ENCODE assay signal across 21 cellular contexts in the genomic region with DNA sequence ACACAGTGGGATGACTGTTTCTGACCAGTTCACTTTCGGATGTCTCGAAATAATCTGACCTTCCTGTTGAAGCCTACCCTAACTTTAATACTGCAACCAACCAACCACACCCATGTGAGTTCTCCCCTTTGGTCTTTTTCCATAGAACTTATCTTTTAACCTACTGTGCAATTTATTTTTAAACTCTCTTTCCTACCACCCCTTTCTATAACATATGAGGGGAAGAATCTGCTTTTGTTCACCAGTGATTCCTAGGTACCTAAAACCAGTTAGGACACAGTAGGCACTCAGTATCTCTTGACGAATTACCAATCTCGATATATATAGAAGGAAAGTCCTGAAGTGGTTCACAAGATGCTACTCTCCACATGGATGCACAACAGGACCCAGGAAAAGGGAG. TPM values are rescaled to one million over a fixed set of nuclear protein-coding genes. Genes with fewer than 3 reads are reported as not detected.
DNase-seq lines count a peak whose midpoint lies in the region; ATAC-seq and TF ChIP-seq lines count a peak whose summit lies in the region.
"Had no signal": no experiment of that assay in that cellular context is flagged by ENCODE, and none has a peak within 500 bp of the region (broad histone marks: within the 10 kb centered on the region; RNA-seq: fewer than 3 reads in every experiment).

No MANE protein-coding gene starts in this region.

- H3K27me3 Mint-ChIP-seq in activated T-cell treated with anti-CD3 and anti-CD28 coated beads, Interleukin-2, amount 50 U/mL, for 24 hours = no peaks in the 10 kb centered on the region
- no peaks in the 10 kb centered on the region for H3K27me3 Mint-ChIP-seq in activated T-cell treated with anti-CD3 and anti-CD28 coated beads, Interleukin-2, amount 50 U/mL, for 72 hours (ENCODE audit: low read depth)
- no peaks in the 10 kb centered on the region for H3K27me3 Mint-ChIP-seq in natural killer cell (ENCODE audit: low read depth in 2 of 2)
- no peaks in the 10 kb centered on the region for H3K27me3 Mint-ChIP-seq in natural killer cell treated with Interleukin-12 subunit alpha and Interleukin-12 subunit beta and Interleukin-15 and Interleukin-18, amount 100 ng/mL, for 72 hours
- H3K27me3 Mint-ChIP-seq in activated T-helper 17 cell treated with anti-CD3 and anti-CD28 coated beads, Interleukin-2, amount 50 U/mL, for 72 hours = no peaks in the 10 kb centered on the region
- H3K27me3 Mint-ChIP-seq: CD4-positive, alpha-beta memory T cell had no signal

- WGBS in prostate gland = 92% methylated on average over 4 of the region's 4 CpGs
- WGBS in transverse colon (ENCODE audit: low coverage in 1 of 2), 2 donors = 95 to 97% methylated on average over 3 to 4 of the region's 4 CpGs

- peaks cover 49% of the 10 kb centered on the region for H3K36me3 Mint-ChIP-seq in activated T-cell treated with anti-CD3 and anti-CD28 coated beads, Interleukin-2, amount 50 U/mL, for 24 hours (ENCODE audit: low read depth)
- peaks cover 5 to 22% of the 10 kb centered on the region in 2 donors for H3K36me3 Mint-ChIP-seq in activated T-cell treated with anti-CD3 and anti-CD28 coated beads, Interleukin-2, amount 50 U/mL, for 72 hours (ENCODE audit: insufficient read depth in 2 of 2)
- H3K36me3 Mint-ChIP-seq in natural killer cell = no peaks in the 10 kb centered on the region
- peaks cover 20% of the 10 kb centered on the region for H3K36me3 Mint-ChIP-seq in natural killer cell treated with Interleukin-12 subunit alpha and Interleukin-12 subunit beta and Interleukin-15 and Interleukin-18, amount 100 ng/mL, for 72 hours
- H3K36me3 Mint-ChIP-seq in activated T-helper 17 cell treated with anti-CD3 and anti-CD28 coated beads, Interleukin-2, amount 50 U/mL, for 72 hours (ENCODE audit: low read depth) = peaks cover 54% of the 10 kb centered on the region

- H3K4me1 Mint-ChIP-seq in activated T-cell treated with anti-CD3 and anti-CD28 coated beads, Interleukin-2, amount 50 U/mL, for 24 hours (ENCODE audit: low read depth) = peaks cover 18% of the 10 kb centered on the region
- peaks cover 28% of the 10 kb centered on the region for H3K4me1 Mint-ChIP-seq in activated T-cell treated with anti-CD3 and anti-CD28 coated beads, Interleukin-2, amount 50 U/mL, for 72 hours (ENCODE audit: low read depth)
- peaks cover 0 to 8% of the 10 kb centered on the region in 2 donors for H3K4me1 Mint-ChIP-seq in natural killer cell
- peaks cover 0 to 8% of the 10 kb centered on the region in 2 donors for H3K4me1 Mint-ChIP-seq in natural killer cell treated with Interleukin-12 subunit alpha and Interleukin-12 subunit beta and Interleukin-15 and Interleukin-18, amount 100 ng/mL, for 72 hours (ENCODE audit: low read depth in 2 of 2)
- peaks cover 12% of the 10 kb centered on the region for H3K4me1 Mint-ChIP-seq in activated T-helper 17 cell treated with anti-CD3 and anti-CD28 coated beads, Interleukin-2, amount 50 U/mL, for 72 hours

- H3K4me1 ChIP-seq in prostate gland (replicated peaks) (peaks cover 1% of the 10 kb centered on the region), transverse colon (peaks cover 0 to 12% (median 4%) of the 10 kb centered on the region in 4 donors)
- H3K4me1 ChIP-seq: A549 had no signal

- H3K27me3 ChIP-seq in prostate gland (replicated peaks; ENCODE audit: insufficient read depth) (no peaks in the 10 kb centered on the region), transverse colon (no peaks in the 10 kb centered on the region)

- intact Hi-C loops in natural killer cell (cut with micrococcal nuclease) (no loop called here), prostate gland (cut with DNase I) (no loop called here), transverse colon (cut with DNase I; ENCODE audit: low total_unique reads) (no loop called here)

- no peak for TF ChIP-seq EP300 in transverse colon (IDR thresholded peaks at IDR 0.05; ENCODE audit: low read depth)

- TF ChIP-seq CTCF in natural killer cell (IDR thresholded peaks at IDR 0.05) (no peak), prostate gland (IDR thresholded peaks at IDR 0.05) (no peak), transverse colon (IDR thresholded peaks at IDR 0.05) (no peak)

- H3K36me3 ChIP-seq in prostate gland (peaks cover 0 to 3% of the 10 kb centered on the region in 2 donors), transverse colon (peaks cover 0 to 43% (median 17%) of the 10 kb centered on the region in 4 donors)

- in situ Hi-C loops in transverse colon (cut with MboI; ENCODE audit: low pct_ligation_motif_present in 1 of 4, low pct_unique_long_range_greater_than_20kb in 1 of 4, low sequenced_read_pairs in 3 of 4) = no loop called here

- H3K9me3 Mint-ChIP-seq in activated T-cell treated with anti-CD3 and anti-CD28 coated beads, Interleukin-2, amount 50 U/mL, for 24 hours = no peaks in the 10 kb centered on the region
- no peaks in the 10 kb centered on the region for H3K9me3 Mint-ChIP-seq in activated T-cell treated with anti-CD3 and anti-CD28 coated beads, Interleukin-2, amount 50 U/mL, for 72 hours
- H3K9me3 Mint-ChIP-seq in natural killer cell = no peaks in the 10 kb centered on the region
- no peaks in the 10 kb centered on the region for H3K9me3 Mint-ChIP-seq in natural killer cell treated with Interleukin-12 subunit alpha and Interleukin-12 subunit beta and Interleukin-15 and Interleukin-18, amount 100 ng/mL, for 72 hours
- no peaks in the 10 kb centered on the region for H3K9me3 Mint-ChIP-seq in activated T-helper 17 cell treated with anti-CD3 and anti-CD28 coated beads, Interleukin-2, amount 50 U/mL, for 72 hours
- H3K9me3 Mint-ChIP-seq: CD14-positive monocyte; CD4-positive, alpha-beta memory T cell; HFFc6 had no signal

- TF ChIP-seq POLR2A in prostate gland (IDR thresholded peaks at IDR 0.05) = no peak
- TF ChIP-seq POLR2A in transverse colon (IDR thresholded peaks at IDR 0.05) = no peak

- peak overlapping the region; percentile 4 for H3K27ac Mint-ChIP-seq in activated T-cell treated with anti-CD3 and anti-CD28 coated beads, Interleukin-2, amount 50 U/mL, for 24 hours
- H3K27ac Mint-ChIP-seq in activated T-cell treated with anti-CD3 and anti-CD28 coated beads, Interleukin-2, amount 50 U/mL, for 72 hours = no peak overlapping the region
- H3K27ac Mint-ChIP-seq in natural killer cell = peak overlapping the region; percentile 3 to 10
- H3K27ac Mint-ChIP-seq in natural killer cell treated with Interleukin-12 subunit alpha and Interleukin-12 subunit beta and Interleukin-15 and Interleukin-18, amount 100 ng/mL, for 72 hours = no peak overlapping the region
- peak overlapping the region; percentile 1 for H3K27ac Mint-ChIP-seq in activated T-helper 17 cell treated with anti-CD3 and anti-CD28 coated beads, Interleukin-2, amount 50 U/mL, for 72 hours
- H3K27ac Mint-ChIP-seq: HFFc6 had no signal

- ATAC-seq in activated T-cell treated with anti-CD3 and anti-CD28 coated beads, Interleukin-2, amount 50 U/mL, for 72 hours (replicated peaks in 1 of 2) = no peak
- ATAC-seq in natural killer cell = no peak
- no peak for ATAC-seq in natural killer cell treated with Interleukin-12 subunit alpha and Interleukin-12 subunit beta and Interleukin-15 and Interleukin-18, amount 100 ng/mL, for 72 hours
- no peak for ATAC-seq in activated T-helper 17 cell treated with anti-CD3 and anti-CD28 coated beads, Interleukin-2, amount 50 U/mL, for 72 hours (replicated peaks)

- H3K27ac ChIP-seq in prostate gland = no peak overlapping the region
- H3K27ac ChIP-seq in transverse colon = no peak overlapping the region
- H3K27ac ChIP-seq: 22Rv1, A549, HL-60 had no signal

- H3K9me3 ChIP-seq in prostate gland (no peaks in the 10 kb centered on the region), transverse colon (no peaks in the 10 kb centered on the region)
- H3K9me3 ChIP-seq: A549 had no signal

- H3K4me3 Mint-ChIP-seq in activated T-cell treated with anti-CD3 and anti-CD28 coated beads, Interleukin-2, amount 50 U/mL, for 24 hours = no peak overlapping the region
- H3K4me3 Mint-ChIP-seq in activated T-cell treated with anti-CD3 and anti-CD28 coated beads, Interleukin-2, amount 50 U/mL, for 72 hours = no peak overlapping the region
- no peak overlapping the region for H3K4me3 Mint-ChIP-seq in natural killer cell
- H3K4me3 Mint-ChIP-seq in natural killer cell treated with Interleukin-12 subunit alpha and Interleukin-12 subunit beta and Interleukin-15 and Interleukin-18, amount 100 ng/mL, for 72 hours = no peak overlapping the region
- H3K4me3 Mint-ChIP-seq in activated T-helper 17 cell treated with anti-CD3 and anti-CD28 coated beads, Interleukin-2, amount 50 U/mL, for 72 hours = no peak overlapping the region
- H3K4me3 Mint-ChIP-seq: CD14-positive monocyte; CD4-positive, alpha-beta memory T cell; HFFc6 had no signal

- no peak for DNase-seq in activated T-cell treated with anti-CD3 and anti-CD28 coated beads, Interleukin-2, amount 50 U/mL, for 24 hours
- DNase-seq in activated T-cell treated with anti-CD3 and anti-CD28 coated beads, Interleukin-2, amount 50 U/mL, for 72 hours = no peak
- DNase-seq in natural killer cell (no peak), prostate gland (ENCODE audit: low spot score) (no peak), transverse colon (no peak)
- no peak for DNase-seq in natural killer cell treated with Interleukin-12 subunit alpha and Interleukin-12 subunit beta and Interleukin-15 and Interleukin-18, amount 100 ng/mL, for 72 hours (ENCODE audit: low spot score)
- DNase-seq in stimulated activated CD4-positive, alpha-beta T cell treated with anti-CD3 and anti-CD28 coated beads, Interleukin-4, amount 100 ng/mL, for 24 hours = no peak
- DNase-seq: AML-193; Calu3; CD4-positive, alpha-beta memory T cell; DMS79 treated with DMSO at 0.1 percent for 48 hours; GF-D8; GOT3; H7; HFFc6; IMR-90 had no signal

- H3K4me3 ChIP-seq in prostate gland = no peak overlapping the region
- no peak overlapping the region for H3K4me3 ChIP-seq in transverse colon
- H3K4me3 ChIP-seq: A549 had no signal

RNA-seq across cellular contexts. Expression of gene COX7A2, which starts 7.0 kb away (rescaled TPM):
- 100 to 1,000 TPM; 311 to 325 TPM for total RNA-seq in activated T-cell treated with anti-CD3 and anti-CD28 coated beads, Interleukin-2, amount 50 U/mL, for 72 hours
- total RNA-seq in natural killer cell = 100 to 1,000 TPM; 161 to 215 (median 166) TPM
- total RNA-seq in natural killer cell treated with Interleukin-12 subunit alpha and Interleukin-12 subunit beta and Interleukin-15 and Interleukin-18, amount 100 ng/mL, for 72 hours = 100 to 1,000 TPM; 108 to 521 TPM
- total RNA-seq in activated T-helper 17 cell treated with anti-CD3 and anti-CD28 coated beads, Interleukin-2, amount 50 U/mL, for 72 hours = 100 to 1,000 TPM; 260 to 372 TPM
- 100 to 1,000 TPM; 136 to 724 TPM for total RNA-seq in prostate gland
- 100 to 1,000 TPM; 146 to 469 (median 349) TPM for total RNA-seq in transverse colon

RNA-seq across cellular contexts. Expression of gene COL12A1, which starts 30.8 kb away (rescaled TPM):
- not detected for total RNA-seq in activated T-cell treated with anti-CD3 and anti-CD28 coated beads, Interleukin-2, amount 50 U/mL, for 72 hours
- total RNA-seq in natural killer cell (under 1 TPM in 1 of 3 donors, not detected in 2; 0.25 TPM), prostate gland (10 to 100 TPM in 1 of 2 donors, 1 to 10 TPM in 1; 8.6 to 40.6 TPM), transverse colon (10 to 100 TPM; 14.2 to 45.1 (median 32.3) TPM)
- total RNA-seq in natural killer cell treated with Interleukin-12 subunit alpha and Interleukin-12 subunit beta and Interleukin-15 and Interleukin-18, amount 100 ng/mL, for 72 hours = not detected
- total RNA-seq in activated T-helper 17 cell treated with anti-CD3 and anti-CD28 coated beads, Interleukin-2, amount 50 U/mL, for 72 hours = not detected
- total RNA-seq: CD4-positive, alpha-beta memory T cell had no signal

RNA-seq across cellular contexts. Expression of gene TMEM30A, which starts 48.0 kb away (rescaled TPM):
- total RNA-seq in activated T-cell treated with anti-CD3 and anti-CD28 coated beads, Interleukin-2, amount 50 U/mL, for 72 hours = 10 to 100 TPM; 56.2 to 63.9 TPM
- total RNA-seq in natural killer cell = 10 to 100 TPM; 43.8 to 72.0 (median 60.7) TPM
- 10 to 100 TPM; 60.6 to 81.4 TPM for total RNA-seq in natural killer cell treated with Interleukin-12 subunit alpha and Interleukin-12 subunit beta and Interleukin-15 and Interleukin-18, amount 100 ng/mL, for 72 hours
- 100 to 1,000 TPM in 1 of 2 donors, 10 to 100 TPM in 1; 81.7 to 115 TPM for total RNA-seq in activated T-helper 17 cell treated with anti-CD3 and anti-CD28 coated beads, Interleukin-2, amount 50 U/mL, for 72 hours
- total RNA-seq in prostate gland = 10 to 100 TPM; 60.5 to 82.3 TPM
- total RNA-seq in transverse colon = 10 to 100 TPM; 28.9 to 86.2 (median 56.5) TPM

Comparison
In these comparisons a context has a peak if more than half of its experiments do, and no peak if none do; other contexts are left out.
1. H3K27ac Mint-ChIP-seq: peak in activated T-cell treated with anti-CD3 and anti-CD28 coated beads, Interleukin-2, amount 50 U/mL, for 24 hours (single experiment), natural killer cell (2 of 2) and activated T-helper 17 cell treated with anti-CD3 and anti-CD28 coated beads, Interleukin-2, amount 50 U/mL, for 72 hours (single experiment); none in activated T-cell treated with anti-CD3 and anti-CD28 coated beads, Interleukin-2, amount 50 U/mL, for 72 hours (single experiment) and natural killer cell treated with Interleukin-12 subunit alpha and Interleukin-12 subunit beta and Interleukin-15 and Interleukin-18, amount 100 ng/mL, for 72 hours (0 of 2).
2. RNA of gene COL12A1, which starts 30.8 kb away (total RNA-seq): 8.6 to 40.6 TPM in prostate gland and 14.2 to 45.1 TPM in transverse colon; 0.25 TPM in natural killer cell, not detected in activated T-helper 17 cell treated with anti-CD3 and anti-CD28 coated beads, Interleukin-2, amount 50 U/mL, for 72 hours, not detected in activated T-cell treated with anti-CD3 and anti-CD28 coated beads, Interleukin-2, amount 50 U/mL, for 72 hours and not detected in natural killer cell treated with Interleukin-12 subunit alpha and Interleukin-12 subunit beta and Interleukin-15 and Interleukin-18, amount 100 ng/mL, for 72 hours; every median in the first group is over 4 times any median in the second.